Comparison of ENCODE assay signal across 21 cellular contexts in genomic region chr22:31828739-31829138, GRCh38.
DNase-seq lines count a peak whose midpoint lies in the region; ATAC-seq, FAIRE-seq and TF ChIP-seq lines count a peak whose summit lies in the region.
"Had no signal": no experiment of that assay in that cellular context is flagged by ENCODE, and none has a peak within 500 bp of the region (broad histone marks: within the 10 kb centered on the region; RNA-seq: fewer than 3 reads in every experiment).

No MANE protein-coding gene starts in this region.

- no peak for TF ChIP-seq POLR2A in endothelial cell of umbilical vein (IDR thresholded peaks at IDR 0.05; ENCODE audit: low read depth, low read length)

- peaks cover 81% of the 10 kb centered on the region for H3K36me3 Mint-ChIP-seq in activated T-cell treated with anti-CD3 and anti-CD28 coated beads, Interleukin-2, amount 50 U/mL, for 24 hours (ENCODE audit: low read depth)
- H3K36me3 Mint-ChIP-seq in stimulated activated effector memory CD8-positive, alpha-beta T cell treated with anti-CD3 and anti-CD28 coated beads, Interleukin-12 subunit alpha, Interleukin-12 subunit beta, amount 100 ng/mL, for 72 hours = peaks cover 71% of the 10 kb centered on the region

- H3K79me2 ChIP-seq in endothelial cell of umbilical vein (ENCODE audit: control insufficient read depth, insufficient read depth, low read length) = no peaks in the 10 kb centered on the region

- no TSS peak for BruUV-seq in endothelial cell of umbilical vein (replicated peaks; lab: Mats Ljungman, UMichigan)

- H3K4me1 ChIP-seq in endothelial cell of umbilical vein (ENCODE audit: control insufficient read depth, extremely low read depth, insufficient read depth, low read length) = peaks cover 15% of the 10 kb centered on the region

- ATAC-seq in stimulated activated effector memory CD8-positive, alpha-beta T cell treated with anti-CD3 and anti-CD28 coated beads, Interleukin-12 subunit alpha, Interleukin-12 subunit beta, amount 100 ng/mL, for 72 hours = no peak
- no peak for ATAC-seq in GM18502 (IDR thresholded peaks at IDR 0.05; ENCODE audit: poor library complexity, unreplicated experiment)
- ATAC-seq: CD8-positive, alpha-beta T cell; naive thymus-derived CD8-positive, alpha-beta T cell had no signal

- POLR2A ChIA-PET in endothelial cell of umbilical vein (lab: Charles Lee) = no interaction called here

- no peaks in the 10 kb centered on the region for H3K9me1 ChIP-seq in endothelial cell of umbilical vein (replicated peaks; ENCODE audit: control insufficient read depth, extremely low read depth, insufficient read depth, low read length)

- dilution Hi-C loops in endothelial cell of umbilical vein (cut with MboI; ENCODE audit: extremely low pct_ligation_motif_present, low sequenced_read_pairs) = no loop called here

- DNase-seq in activated T-cell treated with anti-CD3 and anti-CD28 coated beads, Interleukin-2, amount 50 U/mL, for 24 hours = no peak
- DNase-seq in activated T-cell treated with anti-CD3 and anti-CD28 coated beads, Interleukin-2, amount 50 U/mL, for 1 hour = no peak
- DNase-seq in RPMI7951 (ENCODE audit: low read depth) = peak; percentile 39
- no peak for DNase-seq in endothelial cell of umbilical vein (ENCODE audit: low read depth, low spot score)
- no peak for DNase-seq in stimulated activated effector memory CD8-positive, alpha-beta T cell treated with anti-CD3 and anti-CD28 coated beads, Interleukin-12 subunit alpha, Interleukin-12 subunit beta, amount 100 ng/mL, for 72 hours (ENCODE audit: low spot score in 2 of 2)
- no peak for DNase-seq in Kasumi-1 (lab: John Stamatoyannopoulos, UW)
- no peak for DNase-seq in mesenteric fat pad (ENCODE audit: low spot score)
- DNase-seq: activated effector memory CD4-positive, alpha-beta T cell treated with Interleukin-2 at 50 U/mL for 16 hours; aorta; CD8-positive, alpha-beta T cell; DMS79; glutamatergic neuron; naive thymus-derived CD8-positive, alpha-beta T cell; NCI-H1694; NCI-H345 had no signal

- H3K27ac Mint-ChIP-seq in activated T-cell treated with anti-CD3 and anti-CD28 coated beads, Interleukin-2, amount 50 U/mL, for 24 hours = peak overlapping the region; percentile 83
- peak overlapping the region; percentile 85 for H3K27ac Mint-ChIP-seq in stimulated activated effector memory CD8-positive, alpha-beta T cell treated with anti-CD3 and anti-CD28 coated beads, Interleukin-12 subunit alpha, Interleukin-12 subunit beta, amount 100 ng/mL, for 72 hours
- H3K27ac Mint-ChIP-seq: CD8-positive, alpha-beta T cell; dendritic cell treated with granulocyte-macrophage colony-stimulating factor and Interleukin-4, amounts not matched to agents 40 ng/mL and 50 ng/mL, for 4 days; naive thymus-derived CD8-positive, alpha-beta T cell; progenitor cell of endocrine pancreas had no signal

- no peak for FAIRE-seq in endothelial cell of umbilical vein (lab: Jason Lieb, UNC)

- H3K9ac ChIP-seq in endothelial cell of umbilical vein (replicated peaks; ENCODE audit: extremely low read depth, insufficient read depth, low read length) = no peak overlapping the region

- H3K27ac ChIP-seq in endothelial cell of umbilical vein (ENCODE audit: insufficient read depth, low read depth, low read length) = peak overlapping the region; percentile 1

- H3K9me3 Mint-ChIP-seq in activated T-cell treated with anti-CD3 and anti-CD28 coated beads, Interleukin-2, amount 50 U/mL, for 24 hours = no peaks in the 10 kb centered on the region
- H3K9me3 Mint-ChIP-seq in stimulated activated effector memory CD8-positive, alpha-beta T cell treated with anti-CD3 and anti-CD28 coated beads, Interleukin-12 subunit alpha, Interleukin-12 subunit beta, amount 100 ng/mL, for 72 hours = no peaks in the 10 kb centered on the region
- H3K9me3 Mint-ChIP-seq: CD8-positive, alpha-beta T cell; dendritic cell treated with granulocyte-macrophage colony-stimulating factor and Interleukin-4, amounts not matched to agents 40 ng/mL and 50 ng/mL, for 4 days; naive thymus-derived CD8-positive, alpha-beta T cell; type B pancreatic cell had no signal

- no peak overlapping the region for H3K4me3 ChIP-seq in endothelial cell of umbilical vein (replicated peaks in 1 of 3; ENCODE audit: insufficient read depth in 1 of 3, low read depth in 1 of 3, low read length in 3 of 3)
- H3K4me3 ChIP-seq: lung, MG63 had no signal

- no peaks in the 10 kb centered on the region for H3K27me3 Mint-ChIP-seq in activated T-cell treated with anti-CD3 and anti-CD28 coated beads, Interleukin-2, amount 50 U/mL, for 24 hours
- H3K27me3 Mint-ChIP-seq: dendritic cell treated with granulocyte-macrophage colony-stimulating factor and Interleukin-4, amounts not matched to agents 40 ng/mL and 50 ng/mL, for 4 days; naive thymus-derived CD8-positive, alpha-beta T cell; progenitor cell of endocrine pancreas; type B pancreatic cell had no signal

- no peaks in the 10 kb centered on the region for H3K9me3 ChIP-seq in endothelial cell of umbilical vein (replicated peaks; ENCODE audit: control insufficient read depth, insufficient read depth, low read length)
- H3K9me3 ChIP-seq: MG63 had no signal

- H3K4me3 Mint-ChIP-seq in activated T-cell treated with anti-CD3 and anti-CD28 coated beads, Interleukin-2, amount 50 U/mL, for 24 hours = no peak overlapping the region
- no peak overlapping the region for H3K4me3 Mint-ChIP-seq in stimulated activated effector memory CD8-positive, alpha-beta T cell treated with anti-CD3 and anti-CD28 coated beads, Interleukin-12 subunit alpha, Interleukin-12 subunit beta, amount 100 ng/mL, for 72 hours
- H3K4me3 Mint-ChIP-seq: CD8-positive, alpha-beta T cell; dendritic cell treated with granulocyte-macrophage colony-stimulating factor and Interleukin-4, amounts not matched to agents 40 ng/mL and 50 ng/mL, for 4 days; naive thymus-derived CD8-positive, alpha-beta T cell; type B pancreatic cell had no signal

- CTCF ChIA-PET in endothelial cell of umbilical vein (lab: Charles Lee) = interaction anchor here (0.7 to 3.0 kb wide), 3 partner anchors 10 to 488 kb away, joined by 3 to 14 read pairs (median 6); no protein-coding TSS in a partner anchor

- H3K27me3 ChIP-seq in endothelial cell of umbilical vein (ENCODE audit: control insufficient read depth in 2 of 2, insufficient read depth in 2 of 2, low read length in 2 of 2) = no peaks in the 10 kb centered on the region
- H3K27me3 ChIP-seq: MG63 had no signal

- H3K4me1 Mint-ChIP-seq in activated T-cell treated with anti-CD3 and anti-CD28 coated beads, Interleukin-2, amount 50 U/mL, for 24 hours (ENCODE audit: low read depth) = peaks cover 30% of the 10 kb centered on the region
- H3K4me1 Mint-ChIP-seq in stimulated activated effector memory CD8-positive, alpha-beta T cell treated with anti-CD3 and anti-CD28 coated beads, Interleukin-12 subunit alpha, Interleukin-12 subunit beta, amount 100 ng/mL, for 72 hours = peaks cover 28% of the 10 kb centered on the region

- H4K20me1 ChIP-seq in endothelial cell of umbilical vein (replicated peaks; ENCODE audit: control insufficient read depth, extremely low read depth, insufficient read depth, low read length) = no peaks in the 10 kb centered on the region

- H2AFZ ChIP-seq in endothelial cell of umbilical vein (ENCODE audit: low read depth, low read length) = no peak overlapping the region

- H3K4me2 ChIP-seq in endothelial cell of umbilical vein (ENCODE audit: insufficient read depth, low read length) = no peak overlapping the region

- peaks cover 2% of the 10 kb centered on the region in 2 experiments for H3K36me3 ChIP-seq in endothelial cell of umbilical vein (ENCODE audit: control insufficient read depth in 2 of 2, extremely low read depth in 1 of 2, insufficient read depth in 2 of 2, low read length in 2 of 2)

- intact Hi-C loops in endothelial cell of umbilical vein (cut with micrococcal nuclease) = loop anchor here (5.0 kb wide), 1 partner anchor 119 kb away; no protein-coding TSS in a partner anchor

- TF ChIP-seq CTCF in endothelial cell of umbilical vein (IDR thresholded peaks at IDR 0.05; ENCODE audit: extremely low read depth in 1 of 2, insufficient read depth in 1 of 2, low read depth in 1 of 2, low read length in 2 of 2) = no peak

TF ChIP-seq in endothelial cell of umbilical vein, 7 proteins besides CTCF, POLR2A, EP300 and RAD21:
- TF ChIP-seq EZH2 (IDR thresholded peaks at IDR 0.05; ENCODE audit: borderline replicate concordance, low read depth, low read length, severe bottlenecking) = no peak
- no peak for TF ChIP-seq FOS (IDR thresholded peaks at IDR 0.05; ENCODE audit: borderline replicate concordance, insufficient read depth, low read length)
- no peak for TF ChIP-seq MYC (IDR thresholded peaks at IDR 0.05; ENCODE audit: low read depth, low read length)
- TF ChIP-seq, protein P1, sequence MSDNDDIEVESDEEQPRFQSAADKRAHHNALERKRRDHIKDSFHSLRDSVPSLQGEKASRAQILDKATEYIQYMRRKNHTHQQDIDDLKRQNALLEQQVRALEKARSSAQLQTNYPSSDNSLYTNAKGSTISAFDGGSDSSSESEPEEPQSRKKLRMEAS (IDR thresholded peaks at IDR 0.05; ENCODE audit: insufficient read depth, insufficient read length) = no peak
- no peak for TF ChIP-seq POLR2AphosphoS5 (IDR thresholded peaks at IDR 0.05; ENCODE audit: insufficient read depth, low read depth, low read length)
- TF ChIP-seq JUN (IDR thresholded peaks at IDR 0.05; ENCODE audit: borderline replicate concordance, insufficient read depth, insufficient read length, low read depth) = no peak
- no peak for TF ChIP-seq GATA2 (IDR thresholded peaks at IDR 0.05; ENCODE audit: insufficient read depth, insufficient read length, low read depth, low read length)
